ENCODE assay signal across 8 cellular contexts in genomic region chr3:172449468-172450149, GRCh38. TPM values are rescaled to one million over a fixed set of nuclear protein-coding genes. Genes with fewer than 3 reads are reported as not detected.
DNase-seq lines count a peak whose midpoint lies in the region; ATAC-seq and TF ChIP-seq lines count a peak whose summit lies in the region.

No MANE protein-coding gene starts in this region.

- peak; percentile 56 to 72 (median 62) for ATAC-seq in right lobe of liver
- ATAC-seq in HG02642 (IDR thresholded peaks at IDR 0.05; ENCODE audit: poor library complexity, unreplicated experiment), result no peak

- H3K27me3 ChIP-seq in HUES48 (ENCODE audit: control insufficient read depth, insufficient read depth, low read length) (peaks cover 70% of the 10 kb centered on the region), right lobe of liver (peaks cover 0 to 11% of the 10 kb centered on the region in 2 donors), colonic mucosa (peaks cover 42% of the 10 kb centered on the region)

- intact Hi-C loops in right lobe of liver (cut with DNase I), result no loop called here
- intact Hi-C loops in colonic mucosa (cut with DNase I), result no loop called here

- H3K9me3 ChIP-seq in HUES48 (ENCODE audit: control insufficient read depth, insufficient read depth, low read length), result no peaks in the 10 kb centered on the region
- H3K9me3 ChIP-seq in right lobe of liver, result no peaks in the 10 kb centered on the region
- H3K9me3 ChIP-seq in colonic mucosa, result no peaks in the 10 kb centered on the region

- TF ChIP-seq CTCF in choroid plexus epithelial cell (conservative IDR thresholded peaks at IDR 0.05; ENCODE audit: low read depth, low read length) (no peak), right lobe of liver (IDR thresholded peaks at IDR 0.05) (no peak), colonic mucosa (IDR thresholded peaks at IDR 0.05) (no peak)

- no peaks in the 10 kb centered on the region for H3K36me3 ChIP-seq in HUES48 (ENCODE audit: control insufficient read depth, insufficient read depth, low read length)
- no peaks in the 10 kb centered on the region for H3K36me3 ChIP-seq in right lobe of liver
- H3K36me3 ChIP-seq in colonic mucosa, result no peaks in the 10 kb centered on the region

- peaks cover 17% of the 10 kb centered on the region; the same call in 1 of the 2 replicates for H3K4me1 ChIP-seq in HUES48 (ENCODE audit: control insufficient read depth, insufficient read depth, low read length)
- H3K4me1 ChIP-seq in right lobe of liver, result no peaks in the 10 kb centered on the region
- no peaks in the 10 kb centered on the region for H3K4me1 ChIP-seq in colonic mucosa

- no peak for TF ChIP-seq POLR2A in right lobe of liver (IDR thresholded peaks at IDR 0.05)

- H3K4me3 ChIP-seq in HUES48 (ENCODE audit: low read depth, low read length) (peak overlapping the region; percentile 48), choroid plexus epithelial cell (ENCODE audit: low read depth, low read length) (no peak overlapping the region), right lobe of liver (no peak overlapping the region), colonic mucosa (no peak overlapping the region)

- H3K27ac ChIP-seq in HUES48 (ENCODE audit: low read depth, low read length) (no peak overlapping the region), right lobe of liver (no peak overlapping the region), colonic mucosa (no peak overlapping the region)

- no peak overlapping the region for H3K9ac ChIP-seq in HUES48 (ENCODE audit: low read depth, low read length)
- no peak overlapping the region for H3K9ac ChIP-seq in colonic mucosa (ENCODE audit: low read depth in 2 of 2, low read length in 2 of 2)

- WGBS in right lobe of liver (ENCODE audit: insufficient coverage, low coverage, low lambda C conversion rate, missing lambda C conversion rate), result 8% methylated on average over 6 of the region's 34 CpGs

- peak; percentile 69 for DNase-seq in AG20443 (ENCODE audit: low spot score)
- peak; percentile 37 for DNase-seq in choroid plexus epithelial cell (ENCODE audit: low read depth)
- peak in 2 of 3 donors; percentile 34 to 62 for DNase-seq in right lobe of liver
- no peak for DNase-seq in T1000 (lab: John Stamatoyannopoulos, UW)
- DNase-seq in Kasumi-1 (lab: John Stamatoyannopoulos, UW), result no peak
- DNase-seq in colonic mucosa, result no peak

RNA-seq across cellular contexts. Expression of gene GHSR, which starts 1.4 kb away (rescaled TPM):
- total RNA-seq in right lobe of liver (not detected), colonic mucosa (not detected)

Comparison
In these comparisons a context has a peak if more than half of its experiments do, and no peak if none do; other contexts are left out.
1. DNase-seq: peak in AG20443 (single experiment), choroid plexus epithelial cell (single experiment) and right lobe of liver (2 of 3); none in T1000 (single experiment), Kasumi-1 (0 of 2) and colonic mucosa (single experiment).